Comparison of ENCODE assay signal across 8 cellular contexts in the genomic region with DNA sequence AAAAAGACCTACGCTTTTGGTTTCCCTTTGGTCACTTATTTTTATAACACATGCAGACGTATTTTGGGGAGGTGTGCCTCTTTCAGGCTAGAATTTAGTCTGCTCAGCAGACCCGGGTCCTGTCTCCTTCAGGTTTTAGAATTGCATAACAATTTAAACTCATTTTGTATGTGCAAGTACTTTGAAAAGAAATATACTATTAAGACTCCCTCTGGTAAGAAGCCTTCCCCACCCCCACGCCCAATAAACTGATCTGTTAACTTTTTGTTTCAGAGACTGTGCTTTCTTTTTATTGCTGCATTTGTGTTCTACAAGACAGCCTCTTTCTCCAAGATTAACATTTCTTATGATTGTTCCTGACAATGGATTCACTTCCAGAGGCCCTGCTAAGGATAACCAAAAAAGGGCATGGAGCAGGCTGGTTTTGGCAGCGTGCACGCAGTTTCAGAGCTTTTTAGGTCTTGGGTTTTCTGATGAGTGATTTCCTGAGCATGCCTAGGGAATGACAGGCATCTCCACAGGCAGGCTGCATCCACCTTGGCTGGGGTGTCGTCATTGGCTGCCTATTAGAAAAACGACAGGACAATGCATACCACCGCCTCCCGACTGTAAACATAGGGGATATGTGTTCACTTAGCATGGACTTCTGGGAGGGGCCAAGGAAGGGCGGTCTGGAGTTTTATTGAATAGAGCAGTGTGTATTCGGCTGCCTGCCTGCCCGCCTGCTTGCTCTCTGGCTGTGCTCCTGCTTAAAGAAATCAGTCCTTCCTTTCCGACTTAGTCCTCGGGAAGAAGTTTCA. TPM values are rescaled to one million over a fixed set of nuclear protein-coding genes. Genes with fewer than 3 reads are reported as not detected.
A peak's percentile ranks its signal among the peaks of the same experiment; 100 is the strongest.
DNase-seq lines count a peak whose midpoint lies in the region; ATAC-seq and FAIRE-seq lines count a peak whose summit lies in the region.

Gene CALD1, plus strand, starts transcription at position 694 of the 800 bp plus-strand sequence. CDS start 88,100 bp downstream, outside the sequence.

- H3K9me3 ChIP-seq in neuron (ENCODE audit: low read length) = no peaks in the 10 kb centered on the region

- H3K4me3 Mint-ChIP-seq in activated T-cell treated with anti-CD3 and anti-CD28 coated beads, Interleukin-2, amount 50 U/mL, for 24 hours = no peak within 1 kb of the TSS

- H3K4me1 Mint-ChIP-seq in activated T-cell treated with anti-CD3 and anti-CD28 coated beads, Interleukin-2, amount 50 U/mL, for 24 hours (ENCODE audit: low read depth) = peaks cover 2% of the 10 kb centered on the region

- no peaks in the 10 kb centered on the region for H3K27me3 ChIP-seq in neuron (ENCODE audit: insufficient read depth, low read length)

- peaks cover 20% of the 10 kb centered on the region for H3K27me3 Mint-ChIP-seq in activated T-cell treated with anti-CD3 and anti-CD28 coated beads, Interleukin-2, amount 50 U/mL, for 24 hours

- no peak within 1 kb of the TSS for H3K27ac Mint-ChIP-seq in activated T-cell treated with anti-CD3 and anti-CD28 coated beads, Interleukin-2, amount 50 U/mL, for 24 hours

- no peaks in the 10 kb centered on the region for H3K36me3 Mint-ChIP-seq in activated T-cell treated with anti-CD3 and anti-CD28 coated beads, Interleukin-2, amount 50 U/mL, for 24 hours (ENCODE audit: low read depth)

- DNase-seq in GM04504 (ENCODE audit: low read depth) = peak; percentile 98
- peak; percentile 76 for DNase-seq in SW480 (ENCODE audit: low spot score)
- peak; percentile 10 to 24 for DNase-seq in frontal cortex (ENCODE audit: low spot score in 2 of 2)
- DNase-seq in KG1 (lab: John Stamatoyannopoulos, UW) = no peak
- DNase-seq in activated T-cell treated with anti-CD3 and anti-CD28 coated beads, Interleukin-2, amount 50 U/mL, for 24 hours = no peak

- H3K4me3 ChIP-seq in neuron (ENCODE audit: low read length) = peak within 1 kb of the TSS; percentile 60

- H2AFZ ChIP-seq in neuron (ENCODE audit: low read depth, low read length) = peak within 1 kb of the TSS; percentile 73

- no peaks in the 10 kb centered on the region for H3K9me3 Mint-ChIP-seq in activated T-cell treated with anti-CD3 and anti-CD28 coated beads, Interleukin-2, amount 50 U/mL, for 24 hours

- H3K4me1 ChIP-seq in neuron (ENCODE audit: insufficient read depth, low read length) = peaks cover 37% of the 10 kb centered on the region

- no peak for ATAC-seq in GM18858 (IDR thresholded peaks at IDR 0.05; ENCODE audit: unreplicated experiment)
- ATAC-seq in HG02870 (IDR thresholded peaks at IDR 0.05; ENCODE audit: unreplicated experiment) = no peak

- no peak for FAIRE-seq in frontal cortex (lab: Jason Lieb, UNC)

- no peaks in the 10 kb centered on the region for H3K36me3 ChIP-seq in neuron (ENCODE audit: insufficient read depth, low read length)

RNA-seq across cellular contexts. Expression of gene CALD1, which starts in this region (rescaled TPM):
- 27.3 TPM for total RNA-seq in frontal cortex

Comparison
In these comparisons a context has a peak if more than half of its experiments do, and no peak if none do; other contexts are left out.
1. DNase-seq: peak in GM04504 (single experiment), SW480 (single experiment) and frontal cortex (2 of 2); none in KG1 (single experiment) and activated T-cell treated with anti-CD3 and anti-CD28 coated beads, Interleukin-2, amount 50 U/mL, for 24 hours (single experiment).